13 cellular contexts compared by ENCODE assay signal in genomic region chr12:56028511-56029165, GRCh38. TPM values are rescaled to one million over a fixed set of nuclear protein-coding genes. Genes with fewer than 3 reads are reported as not detected.
DNase-seq lines count a peak whose midpoint lies in the region; ATAC-seq, FAIRE-seq and TF ChIP-seq lines count a peak whose summit lies in the region.
"Had no signal": no experiment of that assay in that cellular context is flagged by ENCODE, and none has a peak within 500 bp of the region (broad histone marks: within the 10 kb centered on the region; RNA-seq: fewer than 3 reads in every experiment).

No MANE protein-coding gene starts in this region.

- no peak for FAIRE-seq in HTR-8/SVneo (lab: Jason Lieb, UNC)

- TF ChIP-seq POLR2A in suprapubic skin (IDR thresholded peaks at IDR 0.05): no peak

- H3K4me1 Mint-ChIP-seq in activated naive CD4-positive, alpha-beta T cell treated with anti-CD3 and anti-CD28 coated beads, Interleukin-2, amount 10 ng/mL, durations not matched to agents 7 days and 5 days: peaks cover 57% of the 10 kb centered on the region
- peaks cover 38% of the 10 kb centered on the region for H3K4me1 Mint-ChIP-seq in activated T-helper 2 cell treated with anti-CD3 and anti-CD28 coated beads, Interferon-gamma antibody, Interleukin-2, Interleukin-4, amounts not matched to agents 10 μg/mL and 5 μg/mL and 100 μg/mL, durations not matched to agents 14 hours and 24 hours and 36 hours (ENCODE audit: low read depth)
- peaks cover 12% of the 10 kb centered on the region for H3K4me1 Mint-ChIP-seq in glutamatergic neuron (ENCODE audit: low read depth, unreplicated experiment)

- H3K27ac ChIP-seq in suprapubic skin: peak overlapping the region; percentile 32

- WGBS in suprapubic skin: 52% methylated on average over 5 of the region's 5 CpGs

- no peaks in the 10 kb centered on the region for H3K27me3 Mint-ChIP-seq in activated naive CD4-positive, alpha-beta T cell treated with anti-CD3 and anti-CD28 coated beads, Interleukin-2, amount 10 ng/mL, durations not matched to agents 7 days and 5 days
- H3K27me3 Mint-ChIP-seq in activated T-helper 2 cell treated with anti-CD3 and anti-CD28 coated beads, Interferon-gamma antibody, Interleukin-2, Interleukin-4, amounts not matched to agents 10 μg/mL and 5 μg/mL and 100 μg/mL, durations not matched to agents 14 hours and 24 hours and 36 hours (ENCODE audit: low read depth): no peaks in the 10 kb centered on the region
- H3K27me3 Mint-ChIP-seq in glutamatergic neuron (ENCODE audit: unreplicated experiment): peaks cover 3% of the 10 kb centered on the region

- no peak for DNase-seq in activated naive CD4-positive, alpha-beta T cell treated with anti-CD3 and anti-CD28 coated beads, Interleukin-2, amount 10 ng/mL, durations not matched to agents 7 days and 5 days
- DNase-seq in activated naive CD4-positive, alpha-beta T cell treated with Interleukin-2 at 50 U/mL for 16 hours: no peak
- no peak for DNase-seq in activated T-helper 2 cell treated with anti-CD3 and anti-CD28 coated beads, Interferon-gamma antibody, Interleukin-2, Interleukin-4, amounts not matched to agents 10 μg/mL and 5 μg/mL and 100 μg/mL, durations not matched to agents 14 hours and 24 hours and 36 hours (ENCODE audit: low spot score)
- DNase-seq in glutamatergic neuron (no peak), suprapubic skin (ENCODE audit: low spot score in 2 of 2) (no peak), RPMI8226 (no peak), HTR-8/SVneo (ENCODE audit: insufficient read length, low spot score) (no peak)
- DNase-seq: activated CD4-positive, alpha-beta T cell treated with anti-CD3 and anti-CD28 coated beads for 48 hours; effector CD8-positive, alpha-beta T cell; GF-D8; NCI-H1694 treated with DMSO at 0.1 percent for 48 hours; nucleus accumbens had no signal

- H3K27ac Mint-ChIP-seq in activated naive CD4-positive, alpha-beta T cell treated with anti-CD3 and anti-CD28 coated beads, Interleukin-2, amount 10 ng/mL, durations not matched to agents 7 days and 5 days: peak overlapping the region; percentile 86
- peak overlapping the region; percentile 44 for H3K27ac Mint-ChIP-seq in activated T-helper 2 cell treated with anti-CD3 and anti-CD28 coated beads, Interferon-gamma antibody, Interleukin-2, Interleukin-4, amounts not matched to agents 10 μg/mL and 5 μg/mL and 100 μg/mL, durations not matched to agents 14 hours and 24 hours and 36 hours
- peak overlapping the region; percentile 62 for H3K27ac Mint-ChIP-seq in glutamatergic neuron (ENCODE audit: unreplicated experiment)

- no peaks in the 10 kb centered on the region for H3K9me3 ChIP-seq in suprapubic skin

- no peaks in the 10 kb centered on the region for H3K9me3 Mint-ChIP-seq in activated naive CD4-positive, alpha-beta T cell treated with anti-CD3 and anti-CD28 coated beads, Interleukin-2, amount 10 ng/mL, durations not matched to agents 7 days and 5 days
- no peaks in the 10 kb centered on the region for H3K9me3 Mint-ChIP-seq in activated T-helper 2 cell treated with anti-CD3 and anti-CD28 coated beads, Interferon-gamma antibody, Interleukin-2, Interleukin-4, amounts not matched to agents 10 μg/mL and 5 μg/mL and 100 μg/mL, durations not matched to agents 14 hours and 24 hours and 36 hours
- H3K9me3 Mint-ChIP-seq in glutamatergic neuron (ENCODE audit: unreplicated experiment): peaks cover 2% of the 10 kb centered on the region

- TF ChIP-seq CTCF in glutamatergic neuron (IDR thresholded peaks at IDR 0.05; ENCODE audit: partially characterized antibody, unreplicated experiment): no peak
- TF ChIP-seq CTCF in suprapubic skin (IDR thresholded peaks at IDR 0.05): no peak

- peaks cover 44% of the 10 kb centered on the region for H3K36me3 ChIP-seq in suprapubic skin

- TF ChIP-seq EP300 in suprapubic skin (IDR thresholded peaks at IDR 0.05): no peak

- H3K4me3 ChIP-seq in suprapubic skin: no peak overlapping the region

- H3K27me3 ChIP-seq in suprapubic skin: no peaks in the 10 kb centered on the region

- peak overlapping the region; percentile 24 for H3K4me3 Mint-ChIP-seq in activated naive CD4-positive, alpha-beta T cell treated with anti-CD3 and anti-CD28 coated beads, Interleukin-2, amount 10 ng/mL, durations not matched to agents 7 days and 5 days
- no peak overlapping the region for H3K4me3 Mint-ChIP-seq in activated T-helper 2 cell treated with anti-CD3 and anti-CD28 coated beads, Interferon-gamma antibody, Interleukin-2, Interleukin-4, amounts not matched to agents 10 μg/mL and 5 μg/mL and 100 μg/mL, durations not matched to agents 14 hours and 24 hours and 36 hours (ENCODE audit: low read depth)
- H3K4me3 Mint-ChIP-seq in glutamatergic neuron (ENCODE audit: unreplicated experiment): peak overlapping the region; percentile 5

- no peak for ATAC-seq in HG03521 (IDR thresholded peaks at IDR 0.05; ENCODE audit: unreplicated experiment)

- CTCF ChIA-PET in activated naive CD4-positive, alpha-beta T cell treated with anti-CD3 and anti-CD28 coated beads, Interleukin-2, amount 10 ng/mL, durations not matched to agents 7 days and 5 days (lab: Charles Lee): interaction anchor here (0.7 to 10.4 kb wide), 14 partner anchors 8 to 1668 kb away, joined by 3 to 128 read pairs (median 7); partner anchors contain the start of genes IKZF4, RAB5B and SUOX

- peaks cover 12% of the 10 kb centered on the region for H3K4me1 ChIP-seq in suprapubic skin

- H3K36me3 Mint-ChIP-seq in activated naive CD4-positive, alpha-beta T cell treated with anti-CD3 and anti-CD28 coated beads, Interleukin-2, amount 10 ng/mL, durations not matched to agents 7 days and 5 days: peaks cover 67% of the 10 kb centered on the region
- H3K36me3 Mint-ChIP-seq in activated T-helper 2 cell treated with anti-CD3 and anti-CD28 coated beads, Interferon-gamma antibody, Interleukin-2, Interleukin-4, amounts not matched to agents 10 μg/mL and 5 μg/mL and 100 μg/mL, durations not matched to agents 14 hours and 24 hours and 36 hours (ENCODE audit: low read depth): peaks cover 70% of the 10 kb centered on the region
- H3K36me3 Mint-ChIP-seq in glutamatergic neuron (ENCODE audit: unreplicated experiment): no peaks in the 10 kb centered on the region

- intact Hi-C loops in activated T-helper 2 cell treated with anti-CD3 and anti-CD28 coated beads, Interferon-gamma antibody, Interleukin-2, Interleukin-4, amounts not matched to agents 10 μg/mL and 5 μg/mL and 100 μg/mL, durations not matched to agents 14 hours and 24 hours and 36 hours (cut with micrococcal nuclease): loop anchor here (1.0 kb wide), 2 partner anchors 8 to 32 kb away; no protein-coding TSS in a partner anchor

RNA-seq across cellular contexts. Expression of gene IKZF4, which starts 7.8 kb away (rescaled TPM):
- total RNA-seq in activated T-helper 2 cell treated with anti-CD3 and anti-CD28 coated beads, Interferon-gamma antibody, Interleukin-2, Interleukin-4, amounts not matched to agents 10 μg/mL and 5 μg/mL and 100 μg/mL, durations not matched to agents 14 hours and 24 hours and 36 hours: 34.8 and 35.5 TPM in 2 replicates
- total RNA-seq in glutamatergic neuron (ENCODE audit: unreplicated experiment) (24.1 TPM), suprapubic skin (10 to 100 TPM in 1 of 4 donors, 1 to 10 TPM in 3; 3.2 to 10.5 (median 3.8) TPM)

RNA-seq across cellular contexts. Expression of gene RPS26, which starts 13.1 kb away (rescaled TPM):
- 43.9 and 45.2 TPM in 2 replicates for total RNA-seq in activated T-helper 2 cell treated with anti-CD3 and anti-CD28 coated beads, Interferon-gamma antibody, Interleukin-2, Interleukin-4, amounts not matched to agents 10 μg/mL and 5 μg/mL and 100 μg/mL, durations not matched to agents 14 hours and 24 hours and 36 hours
- total RNA-seq in glutamatergic neuron (ENCODE audit: unreplicated experiment) (29.8 TPM), suprapubic skin (1,000 to 10,000 TPM in 2 of 4 donors, 100 to 1,000 TPM in 2; 600 to 3,046 (median 910) TPM)

RNA-seq across cellular contexts. Expression of gene SUOX, which starts 31.6 kb away (rescaled TPM):
- total RNA-seq in activated T-helper 2 cell treated with anti-CD3 and anti-CD28 coated beads, Interferon-gamma antibody, Interleukin-2, Interleukin-4, amounts not matched to agents 10 μg/mL and 5 μg/mL and 100 μg/mL, durations not matched to agents 14 hours and 24 hours and 36 hours: 19.9 and 21.2 TPM in 2 replicates
- total RNA-seq in glutamatergic neuron (ENCODE audit: unreplicated experiment) (23.9 TPM), suprapubic skin (10 to 100 TPM; 18.7 to 25.6 (median 22.9) TPM)

RNA-seq across cellular contexts. Expression of gene ERBB3, which starts 51.3 kb away (rescaled TPM):
- 0.11 and 0.71 TPM in 2 replicates for total RNA-seq in activated T-helper 2 cell treated with anti-CD3 and anti-CD28 coated beads, Interferon-gamma antibody, Interleukin-2, Interleukin-4, amounts not matched to agents 10 μg/mL and 5 μg/mL and 100 μg/mL, durations not matched to agents 14 hours and 24 hours and 36 hours
- total RNA-seq in glutamatergic neuron (ENCODE audit: unreplicated experiment) (33.7 TPM), suprapubic skin (100 to 1,000 TPM; 147 to 226 (median 181) TPM)

RNA-seq across cellular contexts. Expression of gene RAB5B, which starts 54.8 kb away (rescaled TPM):
- 47.9 and 51.0 TPM in 2 replicates for total RNA-seq in activated T-helper 2 cell treated with anti-CD3 and anti-CD28 coated beads, Interferon-gamma antibody, Interleukin-2, Interleukin-4, amounts not matched to agents 10 μg/mL and 5 μg/mL and 100 μg/mL, durations not matched to agents 14 hours and 24 hours and 36 hours
- total RNA-seq in glutamatergic neuron (ENCODE audit: unreplicated experiment) (170 TPM), suprapubic skin (100 to 1,000 TPM in 3 of 4 donors, 10 to 100 TPM in 1; 97.1 to 143 (median 114) TPM)

Comparison
In these comparisons a context has a peak if more than half of its experiments do, and no peak if none do; other contexts are left out.
1. RNA of gene RPS26, which starts 13.1 kb away (total RNA-seq): 600 to 3,046 TPM in suprapubic skin; 43.9 to 45.2 TPM in activated T-helper 2 cell treated with anti-CD3 and anti-CD28 coated beads, Interferon-gamma antibody, Interleukin-2, Interleukin-4, amounts not matched to agents 10 μg/mL and 5 μg/mL and 100 μg/mL, durations not matched to agents 14 hours and 24 hours and 36 hours and 29.8 TPM in glutamatergic neuron (single experiment); every median in the first group is over 10 times any median in the second.
2. Peak in every context shown above with its lines, with median percentiles within 50 percentile points of each other: H3K27ac Mint-ChIP-seq.